Comparison of ENCODE assay signal across 19 cellular contexts in the genomic region with DNA sequence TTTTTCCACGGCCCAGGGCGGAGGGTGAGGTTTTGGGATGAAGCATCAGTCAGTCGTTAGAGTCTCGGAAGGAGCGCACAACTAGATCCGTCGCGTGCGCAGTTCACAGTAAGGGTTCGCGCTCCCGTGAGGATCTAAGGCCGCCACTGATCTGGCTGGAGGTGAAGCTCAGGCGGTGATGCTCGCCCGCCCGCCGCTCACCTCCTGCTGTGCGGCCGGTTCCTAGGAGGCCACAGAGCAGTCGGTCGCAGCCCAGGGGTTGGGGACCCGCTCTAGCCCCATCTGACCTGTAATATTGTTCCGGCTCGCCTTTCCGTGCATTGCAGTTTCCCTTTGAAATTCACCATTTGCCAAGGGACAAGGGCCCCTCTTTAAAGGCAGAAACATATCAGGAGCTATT.
DNase-seq lines count a peak whose midpoint lies in the region; ATAC-seq, FAIRE-seq and TF ChIP-seq lines count a peak whose summit lies in the region.
"Had no signal": no experiment of that assay in that cellular context is flagged by ENCODE, and none has a peak within 500 bp of the region (broad histone marks: within the 10 kb centered on the region; RNA-seq: fewer than 3 reads in every experiment).

No MANE protein-coding gene starts in this region.

- H2AK5ac ChIP-seq in neuronal stem cell (ENCODE audit: low read depth, low read length): peak overlapping the region; percentile 66

- H2AFZ ChIP-seq in GM23338 (peak overlapping the region; percentile 66; the same call in 1 of the 2 replicates), astrocyte (ENCODE audit: low read depth, low read length) (no peak overlapping the region), neuronal stem cell (ENCODE audit: low read length) (no peak overlapping the region)

- H3K27me3 Mint-ChIP-seq in GM23338 (ENCODE audit: insufficient read depth, low read depth, poor library complexity): peaks cover 12% of the 10 kb centered on the region
- peaks cover 25% of the 10 kb centered on the region for H3K27me3 Mint-ChIP-seq in astrocyte (ENCODE audit: low read depth, unreplicated experiment)
- peaks cover 3% of the 10 kb centered on the region for H3K27me3 Mint-ChIP-seq in type B pancreatic cell

- no peak overlapping the region for H3K27ac ChIP-seq in GM23338 (ENCODE audit: low read depth)
- no peak overlapping the region for H3K27ac ChIP-seq in astrocyte (ENCODE audit: low read depth, low read length)
- H3K27ac ChIP-seq in neuronal stem cell (replicated peaks; ENCODE audit: low read length): no peak overlapping the region
- H3K27ac ChIP-seq: 22Rv1, BLaER1, KMS-11 had no signal

- H3K79me1 ChIP-seq in neuronal stem cell (ENCODE audit: low read depth, low read length): no peaks in the 10 kb centered on the region

- no peaks in the 10 kb centered on the region for H3K27me3 ChIP-seq in GM23338 (ENCODE audit: insufficient read depth)
- no peaks in the 10 kb centered on the region for H3K27me3 ChIP-seq in astrocyte (ENCODE audit: insufficient read depth, low read length)
- H3K27me3 ChIP-seq in neuronal stem cell (ENCODE audit: control insufficient read depth in 3 of 3, insufficient read depth in 3 of 3, low read depth in 1 of 3, low read length in 3 of 3): peaks cover 0 to 5% (median 0%) of the 10 kb centered on the region in 3 experiments
- H3K27me3 ChIP-seq: BLaER1 had no signal

- H3K14ac ChIP-seq in neuronal stem cell (ENCODE audit: low read length): no peak overlapping the region

- no peak overlapping the region for H3K4ac ChIP-seq in neuronal stem cell (ENCODE audit: low read length)

- in situ Hi-C loops in ACHN (cut with HindIII; ENCODE audit: low pct_ligation_motif_present, low pct_unique_long_range_greater_than_20kb, low sequenced_read_pairs): no loop called here

- DNase-seq in GM23338 (ENCODE audit: low spot score): no peak
- DNase-seq in astrocyte (ENCODE audit: low read depth): no peak
- no peak for DNase-seq in neuronal stem cell (ENCODE audit: low spot score)
- no peak for DNase-seq in type B pancreatic cell (ENCODE audit: extremely low spot score, unreplicated experiment)
- no peak for DNase-seq in NCI-H1092 treated with DMSO at 0.1 percent for 48 hours (lab: John Stamatoyannopoulos, UW)
- DNase-seq in ACHN: no peak
- no peak for DNase-seq in NOMO-1 (lab: John Stamatoyannopoulos, UW; ENCODE audit: unreplicated experiment in 2 of 2)
- DNase-seq: Calu3; CD4-positive, alpha-beta memory T cell; DMS79 treated with DMSO at 0.1 percent for 48 hours; GF-D8; GOT3; H9 had no signal

- no peak overlapping the region for H2BK5ac ChIP-seq in neuronal stem cell (ENCODE audit: low read length)

- H3K4me2 ChIP-seq in GM23338 (no peak overlapping the region), astrocyte (ENCODE audit: low read length) (no peak overlapping the region), neuronal stem cell (ENCODE audit: insufficient read depth, low read length, poor library complexity, severe bottlenecking) (no peak overlapping the region)
- H3K4me2 ChIP-seq: A549, BLaER1, KMS-11 had no signal

- no CpG with 5 or more reads among the region's 26 CpGs for WGBS in neuronal stem cell (ENCODE audit: extremely low coverage in 2 of 2, insufficient read length in 2 of 2, insufficient replicate concordance in 1 of 2), 2 donors

- no peak overlapping the region for H2BK120ac ChIP-seq in neuronal stem cell (ENCODE audit: low read depth, low read length)

- H4K20me1 ChIP-seq in GM23338 (replicated peaks; ENCODE audit: insufficient read depth): no peaks in the 10 kb centered on the region
- H4K20me1 ChIP-seq in astrocyte (ENCODE audit: insufficient read depth, low read length): no peaks in the 10 kb centered on the region
- H4K20me1 ChIP-seq: BLaER1 had no signal

- H3K4me3 Mint-ChIP-seq in GM23338 (no peak overlapping the region), astrocyte (ENCODE audit: unreplicated experiment) (no peak overlapping the region), type B pancreatic cell (no peak overlapping the region)
- H3K4me3 Mint-ChIP-seq: CD14-positive monocyte; CD4-positive, alpha-beta memory T cell; H9 had no signal

- no peak overlapping the region for H4K8ac ChIP-seq in neuronal stem cell (ENCODE audit: low read depth, low read length)

- no peak overlapping the region for H3K9ac ChIP-seq in astrocyte (ENCODE audit: low read length)
- no peak overlapping the region for H3K9ac ChIP-seq in neuronal stem cell (ENCODE audit: low read depth, low read length, poor library complexity)
- H3K9ac ChIP-seq: BLaER1, KMS-11 had no signal

- H3K4me3 ChIP-seq in GM23338 (no peak overlapping the region), astrocyte (ENCODE audit: insufficient read depth, low read depth, low read length) (no peak overlapping the region), neuronal stem cell (ENCODE audit: low read length in 2 of 2) (no peak overlapping the region)
- H3K4me3 ChIP-seq: A549, BLaER1 had no signal

- H3K79me2 ChIP-seq in GM23338 (replicated peaks; ENCODE audit: insufficient read depth) (no peaks in the 10 kb centered on the region), astrocyte (ENCODE audit: insufficient read depth, low read length) (no peaks in the 10 kb centered on the region)

- no peak overlapping the region for H3K23ac ChIP-seq in neuronal stem cell (ENCODE audit: low read depth, low read length, poor library complexity)

- H3K36me3 Mint-ChIP-seq in GM23338 (ENCODE audit: low read depth) (no peaks in the 10 kb centered on the region), astrocyte (ENCODE audit: low read depth, unreplicated experiment) (no peaks in the 10 kb centered on the region), type B pancreatic cell (no peaks in the 10 kb centered on the region)
- H3K36me3 Mint-ChIP-seq: CD14-positive monocyte; CD4-positive, alpha-beta memory T cell had no signal

- H3K9me3 ChIP-seq in astrocyte (ENCODE audit: insufficient read depth, low read depth, low read length): no peaks in the 10 kb centered on the region
- peaks cover 0 to 5% of the 10 kb centered on the region in 2 donors for H3K9me3 ChIP-seq in neuronal stem cell (replicated peaks in 1 of 2; ENCODE audit: control insufficient read depth in 2 of 2, insufficient read depth in 1 of 2, low read depth in 1 of 2, low read length in 2 of 2)
- H3K9me3 ChIP-seq: A549 had no signal

- H3F3A ChIP-seq in GM23338 (replicated peaks; ENCODE audit: low read depth): no peaks in the 10 kb centered on the region

- no peaks in the 10 kb centered on the region for H3K36me3 ChIP-seq in GM23338 (ENCODE audit: insufficient read depth)
- H3K36me3 ChIP-seq in astrocyte (ENCODE audit: insufficient read depth, low read length): no peaks in the 10 kb centered on the region
- H3K36me3 ChIP-seq in neuronal stem cell (replicated peaks in 1 of 2; ENCODE audit: control insufficient read depth in 2 of 2, insufficient read depth in 2 of 2, low read length in 2 of 2): no peaks in the 10 kb centered on the region
- H3K36me3 ChIP-seq: BLaER1 had no signal

- no peaks in the 10 kb centered on the region for H3K9me2 ChIP-seq in GM23338 (ENCODE audit: insufficient read depth)

- no peak overlapping the region for H3K27ac Mint-ChIP-seq in GM23338
- peak overlapping the region; percentile 58 for H3K27ac Mint-ChIP-seq in astrocyte (ENCODE audit: unreplicated experiment)
- H3K27ac Mint-ChIP-seq in type B pancreatic cell: peak overlapping the region; percentile 51
- H3K27ac Mint-ChIP-seq: CD4-positive, alpha-beta memory T cell; H9 had no signal

- peak overlapping the region; percentile 44 for H4K91ac ChIP-seq in neuronal stem cell (ENCODE audit: low read depth, low read length, poor library complexity)

- no peak overlapping the region for H2BK12ac ChIP-seq in neuronal stem cell (ENCODE audit: low read length)

- FAIRE-seq in astrocyte (lab: Jason Lieb, UNC): no peak
- FAIRE-seq: A549, GM19239 had no signal

- no peaks in the 10 kb centered on the region for H3K9me3 Mint-ChIP-seq in GM23338
- H3K9me3 Mint-ChIP-seq in astrocyte (ENCODE audit: unreplicated experiment): peaks cover 3% of the 10 kb centered on the region
- peaks cover under 1% of the 10 kb centered on the region for H3K9me3 Mint-ChIP-seq in type B pancreatic cell

- peaks cover 14% of the 10 kb centered on the region for H3K4me1 Mint-ChIP-seq in GM23338
- H3K4me1 Mint-ChIP-seq in astrocyte (ENCODE audit: low read depth, unreplicated experiment): no peaks in the 10 kb centered on the region
- peaks cover 10% of the 10 kb centered on the region for H3K4me1 Mint-ChIP-seq in type B pancreatic cell (ENCODE audit: unreplicated experiment)
- H3K4me1 Mint-ChIP-seq: CD14-positive monocyte; CD4-positive, alpha-beta memory T cell had no signal

- no peaks in the 10 kb centered on the region; the same call in 1 of the 2 replicates for H3K4me1 ChIP-seq in GM23338 (ENCODE audit: insufficient read depth)
- H3K4me1 ChIP-seq in astrocyte (ENCODE audit: insufficient read depth, low read length): peaks cover 2% of the 10 kb centered on the region
- peaks cover 0 to 5% of the 10 kb centered on the region in 2 donors for H3K4me1 ChIP-seq in neuronal stem cell (ENCODE audit: control insufficient read depth in 2 of 2, insufficient read depth in 1 of 2, low read depth in 1 of 2, low read length in 2 of 2)

- H2BK15ac ChIP-seq in neuronal stem cell (ENCODE audit: low read length): no peak overlapping the region

- no peak for ATAC-seq in GM23338
- ATAC-seq: A549 had no signal

- TF ChIP-seq CTCF in GM23338 (conservative IDR thresholded peaks at IDR 0.05; ENCODE audit: low read depth in 2 of 2) (no peak), astrocyte (IDR thresholded peaks at IDR 0.05; ENCODE audit: insufficient read depth, low read depth, low read length) (no peak), type B pancreatic cell (conservative IDR thresholded peaks at IDR 0.05) (no peak)

- peak overlapping the region; percentile 40 for H3K18ac ChIP-seq in neuronal stem cell (ENCODE audit: low read length)

TF ChIP-seq in GM23338, 12 proteins besides CTCF, POLR2A, EP300 and RAD21:
- no peak for TF ChIP-seq ZNF114 (CRISPR knock-in tag; IDR thresholded peaks at IDR 0.05)
TF ChIP-seq in GM23338: peak in this region for 0.
